Comparison of ENCODE assay signal across 23 cellular contexts in the genomic region with DNA sequence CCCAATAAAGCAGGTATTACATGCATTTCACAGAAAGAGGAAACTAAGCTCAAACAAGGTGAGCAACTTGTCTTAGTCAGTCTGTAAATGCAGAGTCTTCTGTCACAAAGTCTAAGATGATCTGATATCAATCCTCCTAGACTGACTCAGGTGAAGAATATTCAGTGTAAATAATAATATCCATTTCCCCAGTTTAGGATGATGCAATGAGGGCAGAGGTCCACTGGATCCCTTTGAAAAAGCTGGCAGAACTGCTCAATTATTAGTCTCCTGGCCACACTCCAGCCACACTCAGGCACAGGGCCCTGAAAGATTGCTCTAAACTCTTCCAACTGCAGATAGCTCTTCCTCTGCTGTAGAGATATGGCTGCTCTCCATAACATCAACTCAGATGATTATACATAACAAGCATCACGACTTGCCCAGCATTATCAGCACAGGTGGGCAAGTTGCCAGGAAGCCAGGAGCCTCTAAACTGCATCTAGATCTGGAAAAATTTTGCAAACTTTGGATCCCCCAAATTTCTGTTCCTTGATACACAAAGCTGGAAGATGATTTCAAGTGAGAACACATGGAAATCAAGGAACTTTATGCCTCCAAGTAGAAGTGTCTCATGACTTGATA.
DNase-seq lines count a peak whose midpoint lies in the region; ATAC-seq and TF ChIP-seq lines count a peak whose summit lies in the region.
"Had no signal": no experiment of that assay in that cellular context is flagged by ENCODE, and none has a peak within 500 bp of the region (broad histone marks: within the 10 kb centered on the region; RNA-seq: fewer than 3 reads in every experiment).

No MANE protein-coding gene starts in this region.

- dilution Hi-C loops in mammary epithelial cell (cut with HindIII; ENCODE audit: low sequenced_read_pairs): no loop called here

- H3K4me1 ChIP-seq in right cardiac atrium (ENCODE audit: control insufficient read depth, insufficient read depth, low read length) (peaks cover 2% of the 10 kb centered on the region), right atrium auricular region (no peaks in the 10 kb centered on the region), mammary epithelial cell (ENCODE audit: insufficient read depth, low read length) (peaks cover 4% of the 10 kb centered on the region)
- H3K4me1 ChIP-seq: sigmoid colon, upper lobe of left lung had no signal

- no peak overlapping the region for H3K9ac ChIP-seq in mammary epithelial cell (ENCODE audit: insufficient read depth, low read length)

- H3K4me3 Mint-ChIP-seq in natural killer cell: no peak overlapping the region
- H3K4me3 Mint-ChIP-seq: activated CD8-positive, alpha-beta T cell treated with anti-CD3 and anti-CD28 coated beads for 36 hours; activated T-cell treated with anti-CD3 and anti-CD28 coated beads, Interleukin-2, amount 50 U/mL, for 24 hours; brain; CD4-positive, alpha-beta T cell; stimulated activated naive CD8-positive, alpha-beta T cell treated with anti-CD3 and anti-CD28 coated beads, Interleukin-15, amount 100 ng/mL, for 72 hours had no signal

- H3K36me3 ChIP-seq in right atrium auricular region (no peaks in the 10 kb centered on the region), mammary epithelial cell (ENCODE audit: insufficient read depth, low read length) (no peaks in the 10 kb centered on the region)
- H3K36me3 ChIP-seq: sigmoid colon, upper lobe of left lung had no signal

- no TSS peak for BruUV-seq in mammary epithelial cell (replicated peaks; lab: Mats Ljungman, UMichigan)

- H3K27ac Mint-ChIP-seq in natural killer cell: no peak overlapping the region
- H3K27ac Mint-ChIP-seq: activated CD8-positive, alpha-beta T cell treated with anti-CD3 and anti-CD28 coated beads for 36 hours; activated T-cell treated with anti-CD3 and anti-CD28 coated beads, Interleukin-2, amount 50 U/mL, for 24 hours; brain; CD4-positive, alpha-beta T cell; stimulated activated naive CD8-positive, alpha-beta T cell treated with anti-CD3 and anti-CD28 coated beads, Interleukin-15, amount 100 ng/mL, for 72 hours had no signal

- H3K4me3 ChIP-seq in right cardiac atrium (ENCODE audit: low read length) (no peak overlapping the region), right atrium auricular region (no peak overlapping the region), mammary epithelial cell (replicated peaks in 1 of 3; ENCODE audit: insufficient read depth in 1 of 3, low read depth in 2 of 3, low read length in 3 of 3) (no peak overlapping the region), foreskin fibroblast (ENCODE audit: low read depth in 1 of 2, low read length in 2 of 2) (no peak overlapping the region)
- H3K4me3 ChIP-seq: dorsolateral prefrontal cortex, sigmoid colon, upper lobe of left lung had no signal

- intact Hi-C loops in right cardiac atrium (cut with DNase I): no loop called here
- intact Hi-C loops in mammary epithelial cell (cut with micrococcal nuclease): no loop called here
- intact Hi-C loops in natural killer cell (cut with micrococcal nuclease): no loop called here

- DNase-seq in right cardiac atrium: peak; percentile 8 to 50 (median 46)
- DNase-seq in right atrium auricular region (ENCODE audit: low spot score): no peak
- DNase-seq in mammary epithelial cell: peak; percentile 38
- peak; percentile 78 to 87 for DNase-seq in foreskin fibroblast
- DNase-seq in NCI-H2081 (lab: John Stamatoyannopoulos, UW): no peak
- DNase-seq in activated gamma-delta T cell treated with Interleukin-2 at 50 U/mL for 16 hours: no peak
- no peak for DNase-seq in natural killer cell
- DNase-seq: activated CD8-positive, alpha-beta T cell treated with anti-CD3 and anti-CD28 coated beads for 36 hours; activated naive CD4-positive, alpha-beta T cell treated with anti-CD3 and anti-CD28 coated beads, Interleukin-2, amount 50 U/mL, for 16 hours; activated T-cell treated with anti-CD3 and anti-CD28 coated beads, Interleukin-2, amount 50 U/mL, for 24 hours; CD4-positive, alpha-beta T cell; DMS79 treated with DMSO at 0.1 percent for 48 hours; dorsolateral prefrontal cortex; foreskin melanocyte; NCI-H2029; NCI-H524 treated with DMSO at 0.1 percent for 48 hours; SIG-M5; sigmoid colon; stimulated activated CD4-positive, alpha-beta T cell treated with anti-CD3 and anti-CD28 coated beads, Interleukin-2, amount 100 ng/mL, for 24 hours; stimulated activated naive CD8-positive, alpha-beta T cell treated with anti-CD3 and anti-CD28 coated beads, Interleukin-15, amount 100 ng/mL, for 72 hours; upper lobe of left lung had no signal

- H4K20me1 ChIP-seq in mammary epithelial cell (ENCODE audit: insufficient read depth, low read length): no peaks in the 10 kb centered on the region

- H3K27ac ChIP-seq in right cardiac atrium (ENCODE audit: low read length): no peak overlapping the region
- H3K27ac ChIP-seq in right atrium auricular region: no peak overlapping the region
- no peak overlapping the region for H3K27ac ChIP-seq in mammary epithelial cell (ENCODE audit: insufficient read depth, low read depth, low read length)
- H3K27ac ChIP-seq: dorsolateral prefrontal cortex, sigmoid colon, upper lobe of left lung had no signal

- no peak for TF ChIP-seq CTCF in right atrium auricular region (IDR thresholded peaks at IDR 0.05)
- no peak for TF ChIP-seq CTCF in mammary epithelial cell (conservative IDR thresholded peaks at IDR 0.05 in 1 of 2, IDR thresholded peaks at IDR 0.05 in 1 of 2; ENCODE audit: extremely low read depth in 1 of 2, insufficient read depth in 1 of 2, low read depth in 1 of 2, low read length in 2 of 2)
- no peak for TF ChIP-seq CTCF in foreskin fibroblast (IDR thresholded peaks at IDR 0.05; ENCODE audit: low read depth, low read length)
- TF ChIP-seq CTCF in natural killer cell (IDR thresholded peaks at IDR 0.05): no peak

- no peaks in the 10 kb centered on the region for H3K79me2 ChIP-seq in mammary epithelial cell (ENCODE audit: insufficient read depth, low read length)

- no peak overlapping the region for H3K4me2 ChIP-seq in mammary epithelial cell (ENCODE audit: insufficient read depth, low read depth, low read length)

- H3K27me3 Mint-ChIP-seq in natural killer cell (ENCODE audit: low read depth in 2 of 2): peaks cover 0 to 5% of the 10 kb centered on the region in 2 donors
- H3K27me3 Mint-ChIP-seq: brain had no signal

- in situ Hi-C loops in mammary epithelial cell (cut with MboI; ENCODE audit: low sequenced_read_pairs in 2 of 2): no loop called here

- no peaks in the 10 kb centered on the region for H3K4me1 Mint-ChIP-seq in natural killer cell
- H3K4me1 Mint-ChIP-seq: brain; stimulated activated naive CD8-positive, alpha-beta T cell treated with anti-CD3 and anti-CD28 coated beads, Interleukin-15, amount 100 ng/mL, for 72 hours had no signal

- peaks cover 0 to 4% of the 10 kb centered on the region in 2 donors for H3K9me3 Mint-ChIP-seq in natural killer cell
- H3K9me3 Mint-ChIP-seq: activated CD8-positive, alpha-beta T cell treated with anti-CD3 and anti-CD28 coated beads for 36 hours; activated T-cell treated with anti-CD3 and anti-CD28 coated beads, Interleukin-2, amount 50 U/mL, for 24 hours; brain; CD4-positive, alpha-beta T cell; stimulated activated naive CD8-positive, alpha-beta T cell treated with anti-CD3 and anti-CD28 coated beads, Interleukin-15, amount 100 ng/mL, for 72 hours had no signal

- H3K27me3 ChIP-seq in right cardiac atrium (ENCODE audit: control insufficient read depth, insufficient read depth): no peaks in the 10 kb centered on the region
- no peaks in the 10 kb centered on the region for H3K27me3 ChIP-seq in right atrium auricular region
- no peaks in the 10 kb centered on the region for H3K27me3 ChIP-seq in mammary epithelial cell (ENCODE audit: insufficient read depth, low read length)
- H3K27me3 ChIP-seq: sigmoid colon, upper lobe of left lung had no signal

- WGBS in right cardiac atrium: 6% methylated on average over 1 of the region's 1 CpG
- 25% methylated on average over 1 of the region's 1 CpG for WGBS in mammary epithelial cell (ENCODE audit: low coverage, missing lambda C conversion rate)

- no peaks in the 10 kb centered on the region for H3K9me3 ChIP-seq in right cardiac atrium (ENCODE audit: control insufficient read depth, low read length)
- H3K9me3 ChIP-seq in right atrium auricular region: no peaks in the 10 kb centered on the region
- no peaks in the 10 kb centered on the region for H3K9me3 ChIP-seq in mammary epithelial cell (replicated peaks; ENCODE audit: insufficient read depth, low read length)
- H3K9me3 ChIP-seq: sigmoid colon, upper lobe of left lung had no signal

- CTCF ChIA-PET in mammary epithelial cell (lab: Charles Lee; ENCODE audit: low non-redundant PET): no interaction called here

- no peak for ATAC-seq in right cardiac atrium
- ATAC-seq in GM18867 (IDR thresholded peaks at IDR 0.05; ENCODE audit: unreplicated experiment): no peak
- no peak for ATAC-seq in natural killer cell
- ATAC-seq: activated CD8-positive, alpha-beta T cell treated with anti-CD3 and anti-CD28 coated beads for 36 hours; stimulated activated naive CD8-positive, alpha-beta T cell treated with anti-CD3 and anti-CD28 coated beads, Interleukin-15, amount 100 ng/mL, for 72 hours had no signal

- no peak overlapping the region for H2AFZ ChIP-seq in mammary epithelial cell (ENCODE audit: low read depth, low read length)

- no peaks in the 10 kb centered on the region for H3K36me3 Mint-ChIP-seq in natural killer cell
- H3K36me3 Mint-ChIP-seq: brain had no signal

Comparison
In these comparisons a context has a peak if more than half of its experiments do, and no peak if none do; other contexts are left out.
1. DNase-seq: peak in right cardiac atrium (3 of 3), mammary epithelial cell (single experiment) and foreskin fibroblast (2 of 2); none in right atrium auricular region (single experiment), NCI-H2081 (0 of 2), activated gamma-delta T cell treated with Interleukin-2 at 50 U/mL for 16 hours (single experiment) and natural killer cell (single experiment).